Comparison of ENCODE assay signal across 8 cellular contexts in the genomic region with DNA sequence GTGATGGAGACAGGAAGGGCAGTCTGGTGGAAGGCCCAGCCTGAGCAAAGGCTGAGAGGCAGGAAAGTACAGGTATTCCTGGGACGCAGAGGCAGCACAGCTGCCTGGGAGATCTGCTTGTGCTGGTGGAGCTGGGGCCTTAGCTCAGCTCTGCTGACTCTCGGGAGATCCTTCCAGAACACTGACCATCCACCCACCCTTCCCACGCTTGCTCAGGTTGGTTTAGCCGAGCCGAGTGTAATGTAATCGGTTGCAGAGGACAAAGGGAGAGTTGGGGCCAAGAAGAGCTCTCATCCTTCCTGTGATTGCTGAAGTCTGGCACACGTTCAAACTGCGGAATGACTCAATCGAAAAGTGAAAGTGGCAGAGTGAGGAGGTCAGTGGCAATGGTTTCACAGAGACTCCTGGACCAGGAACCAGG. TPM values are rescaled to one million over a fixed set of nuclear protein-coding genes. Genes with fewer than 3 reads are reported as not detected.
DNase-seq lines count a peak whose midpoint lies in the region; ATAC-seq and TF ChIP-seq lines count a peak whose summit lies in the region.

No MANE protein-coding gene starts in this region.

- ATAC-seq in omental fat pad (ENCODE audit: low FRiP score) (peak; percentile 78), HG03108 (IDR thresholded peaks at IDR 0.05; ENCODE audit: unreplicated experiment) (no peak), GM19452 (IDR thresholded peaks at IDR 0.05; ENCODE audit: unreplicated experiment) (no peak)

- TF ChIP-seq CTCF in GM06990 (IDR thresholded peaks at IDR 0.05; ENCODE audit: insufficient read depth, low read length, poor library complexity, severe bottlenecking): no peak
- TF ChIP-seq CTCF in NB4 (IDR thresholded peaks at IDR 0.05; ENCODE audit: low read depth, low read length): no peak
- TF ChIP-seq CTCF in omental fat pad (IDR thresholded peaks at IDR 0.05): no peak

- H3K36me3 ChIP-seq in GM06990 (ENCODE audit: control insufficient read depth, insufficient read depth, low read length): no peaks in the 10 kb centered on the region

- no peak overlapping the region for H3K4me3 ChIP-seq in GM06990 (replicated peaks; ENCODE audit: low read depth, low read length)
- H3K4me3 ChIP-seq in NB4 (ENCODE audit: low read depth, low read length): no peak overlapping the region

- no peak for TF ChIP-seq POLR2A in NB4 (IDR thresholded peaks at IDR 0.05; ENCODE audit: extremely low read depth, insufficient read length)

- H3K27me3 ChIP-seq in GM06990 (replicated peaks; ENCODE audit: control insufficient read depth, insufficient read depth, low read length): no peaks in the 10 kb centered on the region

- DNase-seq in GM06990 (ENCODE audit: extremely low read depth, insufficient read length) (peak; percentile 57), NB4 (ENCODE audit: low read depth) (peak; percentile 62), cerebellar cortex (ENCODE audit: low spot score) (peak; percentile 18), omental fat pad (ENCODE audit: low spot score) (peak; percentile 38), NCI-H146 treated with DMSO at 0.1 percent for 48 hours (lab: John Stamatoyannopoulos, UW; ENCODE audit: unreplicated experiment) (no peak)
- DNase-seq in stimulated activated CD4-positive, alpha-beta T cell treated with anti-CD3 and anti-CD28 coated beads, Interleukin-15, amount 100 ng/mL, for 24 hours: no peak

RNA-seq across cellular contexts. Expression of a gene that starts 43.1 kb away (rescaled TPM):
- total RNA-seq in omental fat pad: under 1 TPM in 2 of 4 donors, not detected in 2; 0.19 TPM

RNA-seq across cellular contexts. Expression of a gene that starts 55.5 kb away (rescaled TPM):
- total RNA-seq in omental fat pad: 10 to 100 TPM in 1 of 4 donors, 1 to 10 TPM in 2, under 1 TPM in 1; 0.32 to 14.2 (median 8.4) TPM

Comparison
In these comparisons a context has a peak if more than half of its experiments do, and no peak if none do; other contexts are left out.
1. DNase-seq: peak in GM06990 (single experiment), NB4 (single experiment), cerebellar cortex (single experiment) and omental fat pad (single experiment); none in stimulated activated CD4-positive, alpha-beta T cell treated with anti-CD3 and anti-CD28 coated beads, Interleukin-15, amount 100 ng/mL, for 24 hours (single experiment) and NCI-H146 treated with DMSO at 0.1 percent for 48 hours (single experiment).